Comparison of ENCODE assay signal across 18 cellular contexts in genomic region chr22:39938509-39938908, GRCh38. TPM values are rescaled to one million over a fixed set of nuclear protein-coding genes. Genes with fewer than 3 reads are reported as not detected.
DNase-seq lines count a peak whose midpoint lies in the region; ATAC-seq and TF ChIP-seq lines count a peak whose summit lies in the region.
"Had no signal": no experiment of that assay in that cellular context is flagged by ENCODE, and none has a peak within 500 bp of the region (broad histone marks: within the 10 kb centered on the region; RNA-seq: fewer than 3 reads in every experiment).

No MANE protein-coding gene starts in this region.

- H3K9me3 ChIP-seq in testis = no peaks in the 10 kb centered on the region
- H3K9me3 ChIP-seq: neutrophil had no signal

- POLR2A ChIA-PET in activated naive CD8-positive, alpha-beta T cell treated with anti-CD3 and anti-CD28 coated beads, Interleukin-2, amount 10 ng/mL, durations not matched to agents 7 days and 5 days (lab: Charles Lee) = interaction anchor here (0.8 to 4.3 kb wide), 4 partner anchors 12 to 105 kb away, joined by 3 to 29 read pairs (median 3); no protein-coding TSS in a partner anchor

- H3K9me3 Mint-ChIP-seq in activated naive CD8-positive, alpha-beta T cell treated with anti-CD3 and anti-CD28 coated beads, Interleukin-2, amount 10 ng/mL, durations not matched to agents 7 days and 5 days = no peaks in the 10 kb centered on the region
- no peaks in the 10 kb centered on the region for H3K9me3 Mint-ChIP-seq in mesothelial cell of epicardium
- H3K9me3 Mint-ChIP-seq: IgD-negative memory B cell had no signal

- no peak for TF ChIP-seq POLR2A in testis (IDR thresholded peaks at IDR 0.05)

- intact Hi-C loops in testis (cut with DNase I; ENCODE audit: low total_unique reads) = no loop called here

- 89 to 90% methylated on average over 11 of the region's 11 CpGs for WGBS in testis, 2 donors

- H3K27ac Mint-ChIP-seq in activated naive CD8-positive, alpha-beta T cell treated with anti-CD3 and anti-CD28 coated beads, Interleukin-2, amount 10 ng/mL, durations not matched to agents 7 days and 5 days = peak overlapping the region; percentile 87
- no peak overlapping the region for H3K27ac Mint-ChIP-seq in mesothelial cell of epicardium

- H3K36me3 Mint-ChIP-seq in activated naive CD8-positive, alpha-beta T cell treated with anti-CD3 and anti-CD28 coated beads, Interleukin-2, amount 10 ng/mL, durations not matched to agents 7 days and 5 days = peaks cover 36% of the 10 kb centered on the region
- no peaks in the 10 kb centered on the region for H3K36me3 Mint-ChIP-seq in mesothelial cell of epicardium
- H3K36me3 Mint-ChIP-seq: IgD-negative memory B cell had no signal

- no peaks in the 10 kb centered on the region for H3K27me3 ChIP-seq in testis

- ATAC-seq in activated naive CD8-positive, alpha-beta T cell treated with anti-CD3 and anti-CD28 coated beads, Interleukin-2, amount 10 ng/mL, durations not matched to agents 7 days and 5 days (ENCODE audit: low read depth) = peak; percentile 8
- no peak for ATAC-seq in HG02678 (IDR thresholded peaks at IDR 0.05; ENCODE audit: unreplicated experiment)
- ATAC-seq: sciatic nerve had no signal

- H3K4me3 Mint-ChIP-seq in activated naive CD8-positive, alpha-beta T cell treated with anti-CD3 and anti-CD28 coated beads, Interleukin-2, amount 10 ng/mL, durations not matched to agents 7 days and 5 days = peak overlapping the region; percentile 78
- H3K4me3 Mint-ChIP-seq in mesothelial cell of epicardium = no peak overlapping the region
- H3K4me3 Mint-ChIP-seq: IgD-negative memory B cell had no signal

- TF ChIP-seq CTCF in mesothelial cell of epicardium (IDR thresholded peaks at IDR 0.05; ENCODE audit: unreplicated experiment) (no peak), testis (IDR thresholded peaks at IDR 0.05) (no peak)

- H3K4me3 ChIP-seq in testis = no peak overlapping the region
- H3K4me3 ChIP-seq: lung had no signal

- no peaks in the 10 kb centered on the region for H3K36me3 ChIP-seq in testis (ENCODE audit: low read depth, missing control alignments)
- H3K36me3 ChIP-seq: brain microvascular endothelial cell, neutrophil had no signal

- DNase-seq in COLO668 (lab: John Stamatoyannopoulos, UW; ENCODE audit: unreplicated experiment) = peak; percentile 9
- peak; percentile 32 for DNase-seq in activated CD4-positive, alpha-beta T cell treated with anti-CD3 and anti-CD28 coated beads, Interleukin-2, amount 50 U/mL, for 1 hour
- DNase-seq in activated naive CD8-positive, alpha-beta T cell treated with anti-CD3 and anti-CD28 coated beads, Interleukin-2, amount 10 ng/mL, durations not matched to agents 7 days and 5 days = no peak
- peak; percentile 66 for DNase-seq in stimulated activated CD4-positive, alpha-beta T cell treated with anti-CD3 and anti-CD28 coated beads, Interleukin-4, amount 100 ng/mL, for 1 hour
- DNase-seq in mesothelial cell of epicardium (ENCODE audit: low spot score in 2 of 2, unreplicated experiment in 2 of 2) = no peak
- DNase-seq in MV-4-11 (lab: John Stamatoyannopoulos, UW) = no peak
- no peak for DNase-seq in testis
- DNase-seq: brain microvascular endothelial cell, foreskin melanocyte, NCI-H1436, NCI-H510A, OCI-M1 had no signal

- H3K4me1 Mint-ChIP-seq in activated naive CD8-positive, alpha-beta T cell treated with anti-CD3 and anti-CD28 coated beads, Interleukin-2, amount 10 ng/mL, durations not matched to agents 7 days and 5 days = peaks cover 85% of the 10 kb centered on the region
- H3K4me1 Mint-ChIP-seq in mesothelial cell of epicardium = peaks cover 9% of the 10 kb centered on the region

- H3K27me3 Mint-ChIP-seq in activated naive CD8-positive, alpha-beta T cell treated with anti-CD3 and anti-CD28 coated beads, Interleukin-2, amount 10 ng/mL, durations not matched to agents 7 days and 5 days = no peaks in the 10 kb centered on the region
- H3K27me3 Mint-ChIP-seq in mesothelial cell of epicardium (ENCODE audit: low read depth) = peaks cover 61% of the 10 kb centered on the region
- H3K27me3 Mint-ChIP-seq: IgD-negative memory B cell had no signal

- no peak overlapping the region for H3K27ac ChIP-seq in testis
- H3K27ac ChIP-seq: brain microvascular endothelial cell, neutrophil had no signal

- H3K4me1 ChIP-seq in testis = no peaks in the 10 kb centered on the region

RNA-seq across cellular contexts. Expression of gene TMA7B, which starts 21.7 kb away (rescaled TPM):
- total RNA-seq in activated naive CD8-positive, alpha-beta T cell treated with anti-CD3 and anti-CD28 coated beads, Interleukin-2, amount 10 ng/mL, durations not matched to agents 7 days and 5 days = 1 to 10 TPM; 8.5 to 9.1 TPM
- not detected in 3 replicates for total RNA-seq in mesothelial cell of epicardium
- under 1 TPM; 0.43 to 0.47 TPM for total RNA-seq in testis
- not detected for polyA plus RNA-seq in testis (ENCODE audit: insufficient read depth, low read depth, low replicate concordance)
- total RNA-seq: Daoy had no signal

RNA-seq across cellular contexts. Expression of gene GRAP2, which starts 37.6 kb away (rescaled TPM):
- total RNA-seq in activated naive CD8-positive, alpha-beta T cell treated with anti-CD3 and anti-CD28 coated beads, Interleukin-2, amount 10 ng/mL, durations not matched to agents 7 days and 5 days = 100 to 1,000 TPM; 263 to 266 TPM
- total RNA-seq in mesothelial cell of epicardium (0.11 TPM in 1 of 3 replicates, not detected in the others), testis (1 to 10 TPM; 5.3 to 6.1 TPM)
- polyA plus RNA-seq in testis (ENCODE audit: insufficient read depth, low read depth, low replicate concordance) = 5.0 TPM

RNA-seq across cellular contexts. Expression of gene ENTHD1, which starts 44.9 kb away (rescaled TPM):
- under 1 TPM; 0.11 to 0.34 TPM for total RNA-seq in activated naive CD8-positive, alpha-beta T cell treated with anti-CD3 and anti-CD28 coated beads, Interleukin-2, amount 10 ng/mL, durations not matched to agents 7 days and 5 days
- total RNA-seq in mesothelial cell of epicardium (not detected in 3 replicates), testis (10 to 100 TPM; 10.9 to 12.0 TPM)
- 21.1 TPM for polyA plus RNA-seq in testis (ENCODE audit: insufficient read depth, low read depth, low replicate concordance)
- total RNA-seq: Daoy had no signal

RNA-seq across cellular contexts. Expression of gene FAM83F, which starts 56.2 kb away (rescaled TPM):
- under 1 TPM; 0.20 to 0.30 TPM for total RNA-seq in activated naive CD8-positive, alpha-beta T cell treated with anti-CD3 and anti-CD28 coated beads, Interleukin-2, amount 10 ng/mL, durations not matched to agents 7 days and 5 days
- total RNA-seq in mesothelial cell of epicardium = 6.5 to 8.0 TPM (median 7.2 TPM) in 3 replicates
- 10 to 100 TPM; 30.2 to 41.1 TPM for total RNA-seq in testis
- polyA plus RNA-seq in testis (ENCODE audit: insufficient read depth, low read depth, low replicate concordance) = 57.7 TPM
- polyA plus RNA-seq: IgD-negative memory B cell had no signal

Comparison
In these comparisons a context has a peak if more than half of its experiments do, and no peak if none do; other contexts are left out.
1. DNase-seq: peak in COLO668 (single experiment), activated CD4-positive, alpha-beta T cell treated with anti-CD3 and anti-CD28 coated beads, Interleukin-2, amount 50 U/mL, for 1 hour (single experiment) and stimulated activated CD4-positive, alpha-beta T cell treated with anti-CD3 and anti-CD28 coated beads, Interleukin-4, amount 100 ng/mL, for 1 hour (single experiment); none in activated naive CD8-positive, alpha-beta T cell treated with anti-CD3 and anti-CD28 coated beads, Interleukin-2, amount 10 ng/mL, durations not matched to agents 7 days and 5 days (single experiment), mesothelial cell of epicardium (0 of 2), MV-4-11 (single experiment) and testis (single experiment).
2. RNA of gene GRAP2, which starts 37.6 kb away (total RNA-seq): 263 to 266 TPM in activated naive CD8-positive, alpha-beta T cell treated with anti-CD3 and anti-CD28 coated beads, Interleukin-2, amount 10 ng/mL, durations not matched to agents 7 days and 5 days; 5.3 to 6.1 TPM in testis and 0.11 TPM in mesothelial cell of epicardium; every median in the first group is over 10 times any median in the second.
3. RNA of gene ENTHD1, which starts 44.9 kb away (total RNA-seq): 10.9 to 12.0 TPM in testis; 0.11 to 0.34 TPM in activated naive CD8-positive, alpha-beta T cell treated with anti-CD3 and anti-CD28 coated beads, Interleukin-2, amount 10 ng/mL, durations not matched to agents 7 days and 5 days and not detected in mesothelial cell of epicardium; every median in the first group is over 4 times any median in the second.